ENCODE assay signal across 1 cellular context in the genomic region with DNA sequence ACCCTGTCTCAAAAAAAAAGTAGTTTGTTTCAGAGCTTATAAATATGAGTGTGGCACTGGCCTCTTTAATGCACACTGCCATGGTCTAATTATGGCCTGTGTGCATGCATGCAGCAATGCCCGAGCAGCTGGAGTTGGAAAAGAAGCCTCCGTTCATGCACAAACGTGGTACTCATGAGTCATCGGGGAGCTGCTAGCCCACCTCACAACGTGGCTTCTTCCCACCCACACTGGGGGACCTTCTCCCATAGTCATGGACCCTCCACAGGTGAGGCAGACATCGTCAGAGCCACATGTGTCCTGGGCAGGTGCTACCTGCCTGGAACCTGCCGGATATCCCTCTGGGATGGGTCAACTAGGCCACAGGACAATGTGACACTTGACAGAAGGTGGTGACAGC.
TF ChIP-seq lines count a peak whose summit lies in the region.

No MANE protein-coding gene starts in this region.

TF ChIP-seq in H1, 55 proteins besides CTCF, POLR2A, EP300 and RAD21 (continued from another document):
- TF ChIP-seq NRF1 (IDR thresholded peaks at IDR 0.05; ENCODE audit: low read depth, low read length) (no peak), SUZ12 (IDR thresholded peaks at IDR 0.05; ENCODE audit: low read length) (no peak), TEAD4 (IDR thresholded peaks at IDR 0.05; ENCODE audit: low read depth, low read length) (no peak), RNF2 (IDR thresholded peaks at IDR 0.05; ENCODE audit: borderline replicate concordance, low read depth, low read length, missing control alignments, poor library complexity, severe bottlenecking) (no peak), JUND (IDR thresholded peaks at IDR 0.05; ENCODE audit: low read length) (no peak), RBBP5 (IDR thresholded peaks at IDR 0.05; ENCODE audit: borderline replicate concordance, low read depth, low read length) (no peak), EZH2 (IDR thresholded peaks at IDR 0.05; ENCODE audit: low read depth, low read length, severe bottlenecking) (no peak), FOSL1 (IDR thresholded peaks at IDR 0.05; ENCODE audit: insufficient read depth, low read depth, low read length) (no peak), EGR1 (IDR thresholded peaks at IDR 0.05; ENCODE audit: borderline replicate concordance, low read depth, low read length) (no peak), HDAC2 (IDR thresholded peaks at IDR 0.05; ENCODE audit: borderline replicate concordance in 1 of 2, low read depth in 2 of 2, low read length in 2 of 2) (no peak), TAF7 (optimal IDR thresholded peaks at IDR 0.05; ENCODE audit: borderline replicate concordance, low read depth, low read length) (no peak), KDM5A (IDR thresholded peaks at IDR 0.05; ENCODE audit: low read length) (no peak), TAF1 (IDR thresholded peaks at IDR 0.05; ENCODE audit: low read depth, low read length) (no peak)
- TF ChIP-seq, protein P1, sequence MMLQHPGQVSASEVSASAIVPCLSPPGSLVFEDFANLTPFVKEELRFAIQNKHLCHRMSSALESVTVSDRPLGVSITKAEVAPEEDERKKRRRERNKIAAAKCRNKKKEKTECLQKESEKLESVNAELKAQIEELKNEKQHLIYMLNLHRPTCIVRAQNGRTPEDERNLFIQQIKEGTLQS (IDR thresholded peaks at IDR 0.05; ENCODE audit: insufficient read depth, low read depth, low read length) = no peak
- TF ChIP-seq, protein P2, sequence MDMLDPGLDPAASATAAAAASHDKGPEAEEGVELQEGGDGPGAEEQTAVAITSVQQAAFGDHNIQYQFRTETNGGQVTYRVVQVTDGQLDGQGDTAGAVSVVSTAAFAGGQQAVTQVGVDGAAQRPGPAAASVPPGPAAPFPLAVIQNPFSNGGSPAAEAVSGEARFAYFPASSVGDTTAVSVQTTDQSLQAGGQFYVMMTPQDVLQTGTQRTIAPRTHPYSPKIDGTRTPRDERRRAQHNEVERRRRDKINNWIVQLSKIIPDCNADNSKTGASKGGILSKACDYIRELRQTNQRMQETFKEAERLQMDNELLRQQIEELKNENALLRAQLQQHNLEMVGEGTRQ (IDR thresholded peaks at IDR 0.05; ENCODE audit: low read length) = no peak
- TF ChIP-seq, protein P3, sequence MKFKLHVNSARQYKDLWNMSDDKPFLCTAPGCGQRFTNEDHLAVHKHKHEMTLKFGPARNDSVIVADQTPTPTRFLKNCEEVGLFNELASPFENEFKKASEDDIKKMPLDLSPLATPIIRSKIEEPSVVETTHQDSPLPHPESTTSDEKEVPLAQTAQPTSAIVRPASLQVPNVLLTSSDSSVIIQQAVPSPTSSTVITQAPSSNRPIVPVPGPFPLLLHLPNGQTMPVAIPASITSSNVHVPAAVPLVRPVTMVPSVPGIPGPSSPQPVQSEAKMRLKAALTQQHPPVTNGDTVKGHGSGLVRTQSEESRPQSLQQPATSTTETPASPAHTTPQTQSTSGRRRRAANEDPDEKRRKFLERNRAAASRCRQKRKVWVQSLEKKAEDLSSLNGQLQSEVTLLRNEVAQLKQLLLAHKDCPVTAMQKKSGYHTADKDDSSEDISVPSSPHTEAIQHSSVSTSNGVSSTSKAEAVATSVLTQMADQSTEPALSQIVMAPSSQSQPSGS (IDR thresholded peaks at IDR 0.05; ENCODE audit: low read length) = no peak
